ENCODE assay signal across 8 cellular contexts in the genomic region with DNA sequence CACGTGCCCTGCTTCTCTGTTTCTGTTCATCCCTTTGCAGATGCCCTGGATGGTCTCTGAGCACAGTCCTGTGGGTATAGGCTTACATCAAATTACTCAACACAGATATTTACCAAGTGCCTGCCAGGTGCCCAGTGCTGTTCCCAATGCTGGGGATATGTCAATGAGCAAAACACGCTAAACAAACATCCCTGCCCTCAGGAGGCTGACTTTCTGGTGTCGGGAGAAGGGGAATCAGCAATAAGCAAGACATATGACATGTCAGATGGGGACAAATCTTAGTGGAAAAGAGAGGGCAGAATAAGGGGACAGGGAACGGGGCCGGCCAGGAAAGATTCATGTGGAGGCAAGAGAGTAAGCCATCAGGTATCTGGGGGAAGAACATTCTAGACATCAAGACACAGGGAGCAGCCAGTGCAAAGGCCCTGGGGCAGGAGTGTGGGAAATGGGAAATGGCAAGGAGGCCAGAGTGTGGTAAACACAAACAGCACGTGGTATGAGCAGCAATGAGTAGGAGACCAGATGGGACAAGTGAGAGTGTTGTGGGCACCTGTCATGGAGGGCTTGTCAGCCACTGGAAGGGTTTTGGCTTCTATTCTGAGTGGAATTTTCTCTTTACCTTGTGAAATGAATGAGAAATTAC.
"Had no signal": no experiment of that assay in that cellular context is flagged by ENCODE, and none has a peak within 500 bp of the region (broad histone marks: within the 10 kb centered on the region; RNA-seq: fewer than 3 reads in every experiment).

No MANE protein-coding gene starts in this region.

- H3K9ac ChIP-seq: KMS-11 had no signal

- DNase-seq: H9, HCEC 1CT, HFFc6, KBM-7 had no signal

- H3K4me2 ChIP-seq: GM23338, KMS-11 had no signal

- H3K27ac ChIP-seq: KMS-11 had no signal

- H3K4me3 ChIP-seq: GM23338 had no signal

- ATAC-seq: GM23338 had no signal

- FAIRE-seq: H1, H54 had no signal
